In genomic region chr9:137243266-137243625, GRCh38 we compare ENCODE assay signal across 2 cellular contexts.
TF ChIP-seq lines count a peak whose summit lies in the region.

No MANE protein-coding gene starts in this region.

TF ChIP-seq in GM12891, 5 proteins besides CTCF, POLR2A, EP300 and RAD21:
- 0 out of 2 replicates have a peak, but pooled peaks have one; percentile 27 for TF ChIP-seq POU2F2 (IDR thresholded peaks at IDR 0.05; ENCODE audit: low read depth, low read length)

TF ChIP-seq in H1, 55 proteins besides CTCF, POLR2A, EP300 and RAD21:
- TF ChIP-seq SP1 (IDR thresholded peaks at IDR 0.05; ENCODE audit: low read depth, low read length) (peak; percentile 44; the same call in 1 of the 2 replicates), POLR2AphosphoS5 (IDR thresholded peaks at IDR 0.05; ENCODE audit: low read depth, low read length) (0 out of 2 replicates have a peak, but pooled peaks have one; percentile 56)
TF ChIP-seq in H1: peak in this region for 2; not testable (repeated sequence) for 53.
